8 cellular contexts compared by ENCODE assay signal in genomic region chr12:52903855-52904508, GRCh38. TPM values are rescaled to one million over a fixed set of nuclear protein-coding genes. Genes with fewer than 3 reads are reported as not detected.
DNase-seq lines count a peak whose midpoint lies in the region; ATAC-seq, FAIRE-seq and TF ChIP-seq lines count a peak whose summit lies in the region.

No MANE protein-coding gene starts in this region.

- H3K27me3 ChIP-seq in gastroesophageal sphincter (no peaks in the 10 kb centered on the region), pancreas (no peaks in the 10 kb centered on the region)

- H3K4me1 ChIP-seq in gastroesophageal sphincter (peaks cover 0 to 69% (median 4%) of the 10 kb centered on the region in 3 donors), pancreas (peaks cover 35 to 61% (median 57%) of the 10 kb centered on the region in 3 donors)

- H3K4me3 ChIP-seq in gastroesophageal sphincter, result peak overlapping the region; percentile 66 to 68
- peak overlapping the region; percentile 63 to 94 (median 82) for H3K4me3 ChIP-seq in pancreas

- H3K36me3 ChIP-seq in gastroesophageal sphincter, result peaks cover 0 to 29% of the 10 kb centered on the region in 2 donors
- peaks cover 0 to 32% (median 23%) of the 10 kb centered on the region in 3 donors for H3K36me3 ChIP-seq in pancreas

- ATAC-seq in GM18867 (IDR thresholded peaks at IDR 0.05; ENCODE audit: unreplicated experiment), result peak; percentile 56
- ATAC-seq in gastroesophageal sphincter, result peak; percentile 48
- peak; percentile 62 to 73 (median 66) for ATAC-seq in pancreas

- TF ChIP-seq POLR2A in gastroesophageal sphincter (IDR thresholded peaks at IDR 0.05), result no peak

- intact Hi-C loops in pancreas (cut with DNase I), result loop anchor here in 2 of 3 donors (10.0 kb wide), 1 partner anchor 51 kb away; no protein-coding TSS in a partner anchor

- TF ChIP-seq CTCF in gastroesophageal sphincter (IDR thresholded peaks at IDR 0.05), result peak in 1 of 4 experiments; percentile 6
- TF ChIP-seq CTCF in pancreas (IDR thresholded peaks at IDR 0.05), result no peak

- 38 to 39% methylated on average over 9 to 15 of the region's 31 CpGs for WGBS in gastroesophageal sphincter (ENCODE audit: low coverage in 1 of 2), 2 donors
- WGBS in pancreas, 2 donors, result 3 to 5% methylated on average over 26 to 30 of the region's 31 CpGs

- TF ChIP-seq EP300 in gastroesophageal sphincter (IDR thresholded peaks at IDR 0.05), result no peak

- DNase-seq in A172 (ENCODE audit: low spot score), result peak; percentile 53
- DNase-seq in NCI-H1092 (lab: John Stamatoyannopoulos, UW), result peak; percentile 25
- DNase-seq in activated CD8-positive, alpha-beta memory T cell treated with anti-CD3 and anti-CD28 coated beads, Interleukin-2, amount 50 U/mL, for 48 hours, result peak; percentile 67
- peak; percentile 76 to 91 (median 88) for DNase-seq in pancreas
- no peak for DNase-seq in foreskin melanocyte
- DNase-seq in AML-193 (lab: John Stamatoyannopoulos, UW), result no peak

- H3K27ac ChIP-seq in gastroesophageal sphincter, result peak overlapping the region; percentile 34 to 95 (median 90)
- H3K27ac ChIP-seq in pancreas, result peak overlapping the region; percentile 82 to 95 (median 94)

- H3K9me3 ChIP-seq in gastroesophageal sphincter, result no peaks in the 10 kb centered on the region
- H3K9me3 ChIP-seq in pancreas, result no peaks in the 10 kb centered on the region

- no peak for FAIRE-seq in pancreas (lab: Jason Lieb, UNC)

RNA-seq across cellular contexts. Expression of gene KRT8, which starts 0.9 kb away (rescaled TPM):
- total RNA-seq in A172 (2014; rRNA removed; shearing (Covaris generic)), result 287 and 407 TPM in 2 replicates
- total RNA-seq in gastroesophageal sphincter (100 to 1,000 TPM in 3 of 4 donors, 10 to 100 TPM in 1; 72.0 to 565 (median 255) TPM), pancreas (100 to 1,000 TPM; 317 to 789 (median 496) TPM)
- 100 to 1,000 TPM; 698 to 759 TPM for polyA plus RNA-seq in pancreas

RNA-seq across cellular contexts. Expression of gene KRT18, which starts 44.9 kb away (rescaled TPM):
- total RNA-seq in A172 (2014; rRNA removed; shearing (Covaris generic)), result 1,324 and 2,186 TPM in 2 replicates
- 10 to 100 TPM in 3 of 4 donors, 1 to 10 TPM in 1; 4.7 to 73.5 (median 24.3) TPM for total RNA-seq in gastroesophageal sphincter
- 100 to 1,000 TPM; 309 to 595 (median 384) TPM for total RNA-seq in pancreas
- polyA plus RNA-seq in pancreas, result 100 to 1,000 TPM; 526 to 610 TPM

RNA-seq across cellular contexts. Expression of gene KRT78, which starts 55.2 kb away (rescaled TPM):
- total RNA-seq in A172 (2014; rRNA removed; shearing (Covaris generic)), result not detected in 2 replicates
- total RNA-seq in gastroesophageal sphincter (1 to 10 TPM in 3 of 4 donors, under 1 TPM in 1; 0.27 to 9.5 (median 1.5) TPM), pancreas (under 1 TPM in 2 of 6 donors, not detected in 4; 0.35 to 0.56 TPM)
- polyA plus RNA-seq in pancreas, result 1 to 10 TPM in 1 of 2 donors, under 1 TPM in 1; 0.27 to 1.1 TPM

Comparison
In these comparisons a context has a peak if more than half of its experiments do, and no peak if none do; other contexts are left out.
1. DNase-seq: peak in A172 (single experiment), NCI-H1092 (single experiment), activated CD8-positive, alpha-beta memory T cell treated with anti-CD3 and anti-CD28 coated beads, Interleukin-2, amount 50 U/mL, for 48 hours (single experiment) and pancreas (6 of 6); none in foreskin melanocyte (single experiment) and AML-193 (0 of 2).
2. RNA of gene KRT18, which starts 44.9 kb away (total RNA-seq): 1,324 to 2,186 TPM in A172 and 309 to 595 TPM in pancreas; 4.7 to 73.5 TPM in gastroesophageal sphincter; every median in the first group is over 4 times any median in the second.
3. Peak in every context shown above with its lines, with median percentiles within 50 percentile points of each other: ATAC-seq.